Comparison of ENCODE assay signal across 6 cellular contexts in genomic region chr9:35756275-35756742, GRCh38. TPM values are rescaled to one million over a fixed set of nuclear protein-coding genes. Genes with fewer than 3 reads are reported as not detected.
DNase-seq lines count a peak whose midpoint lies in the region; ATAC-seq and TF ChIP-seq lines count a peak whose summit lies in the region.

No MANE protein-coding gene starts in this region.

- peak overlapping the region in 1 of 2 donors; percentile 91 for H3K27ac ChIP-seq in lung (ENCODE audit: low read depth in 1 of 2, low read length in 1 of 2)
- H3K27ac ChIP-seq in uterus: peak overlapping the region; percentile 75 to 86

- H3K27me3 ChIP-seq in lung (ENCODE audit: control insufficient read depth, insufficient read depth) (no peaks in the 10 kb centered on the region), uterus (no peaks in the 10 kb centered on the region)

- H3K4me1 ChIP-seq in lung (ENCODE audit: control insufficient read depth in 2 of 2, insufficient read depth in 2 of 2, low read length in 2 of 2) (peaks cover 0 to 14% of the 10 kb centered on the region in 2 donors), uterus (peaks cover 0 to 6% of the 10 kb centered on the region in 2 donors)

- DNase-seq in Right ventricle myocardium superior: peak; percentile 67
- DNase-seq in Right ventricle myocardium inferior (ENCODE audit: missing footprints): no peak
- DNase-seq in activated naive CD4-positive, alpha-beta T cell treated with Interleukin-2 at 50 U/mL for 16 hours: peak; percentile 81
- DNase-seq in lung (ENCODE audit: low spot score): peak; percentile 79
- DNase-seq in uterus: peak in 1 of 2 donors; percentile 61

- ATAC-seq in Right ventricle myocardium superior (ENCODE audit: poor library complexity): no peak
- no peak for ATAC-seq in Right ventricle myocardium inferior
- no peak for ATAC-seq in lung (ENCODE audit: insufficient read depth, low FRiP score)
- ATAC-seq in HG02840 (IDR thresholded peaks at IDR 0.05; ENCODE audit: low FRiP score, unreplicated experiment): no peak

- no peaks in the 10 kb centered on the region for H3K9me3 ChIP-seq in lung (ENCODE audit: control insufficient read depth in 2 of 2, insufficient read depth in 1 of 2, low read length in 1 of 2)
- no peaks in the 10 kb centered on the region for H3K9me3 ChIP-seq in uterus

- intact Hi-C loops in Right ventricle myocardium superior (cut with DNase I): no loop called here
- intact Hi-C loops in Right ventricle myocardium inferior (cut with DNase I): no loop called here
- intact Hi-C loops in uterus (cut with DNase I; ENCODE audit: low total_unique reads): no loop called here

- H3K36me3 ChIP-seq in lung (ENCODE audit: control insufficient read depth in 2 of 2, insufficient read depth in 2 of 2, low read length in 2 of 2): peaks cover 10 to 30% of the 10 kb centered on the region in 2 donors
- no peaks in the 10 kb centered on the region for H3K36me3 ChIP-seq in uterus

- TF ChIP-seq CTCF in lung (IDR thresholded peaks at IDR 0.05; ENCODE audit: control extremely low read depth, extremely low read depth) (no peak), uterus (IDR thresholded peaks at IDR 0.05) (peak in 2 of 4 experiments; percentile 65 to 69)

- peak overlapping the region; percentile 30 for H3K4me3 ChIP-seq in lung
- peak overlapping the region; percentile 41 to 54 for H3K4me3 ChIP-seq in uterus

- TF ChIP-seq POLR2A in uterus (IDR thresholded peaks at IDR 0.05): no peak

- WGBS in lung, 2 donors: 30 to 41% methylated on average over 10 of the region's 10 CpGs

RNA-seq across cellular contexts. Expression of gene MSMP, which starts 2.2 kb away (rescaled TPM):
- total RNA-seq in Right ventricle myocardium superior: not detected
- total RNA-seq in Right ventricle myocardium inferior: not detected
- 1 to 10 TPM in 1 of 2 donors, not detected in 1; 1.6 TPM for total RNA-seq in lung
- 1 to 10 TPM in 1 of 2 donors, under 1 TPM in 1; 0.62 to 1.2 TPM for polyA plus RNA-seq in lung
- total RNA-seq in uterus: not detected

RNA-seq across cellular contexts. Expression of gene RGP1, which starts 7.2 kb away (rescaled TPM):
- total RNA-seq in Right ventricle myocardium superior (28.5 TPM), Right ventricle myocardium inferior (29.0 TPM), lung (10 to 100 TPM; 13.0 to 33.2 TPM), uterus (10 to 100 TPM in 2 of 4 donors, 1 to 10 TPM in 2; 2.0 to 38.1 (median 10.3) TPM)
- 10 to 100 TPM; 11.7 to 12.9 TPM for polyA plus RNA-seq in lung

RNA-seq across cellular contexts. Expression of gene GBA2, which starts 7.3 kb away (rescaled TPM):
- total RNA-seq in Right ventricle myocardium superior (74.6 TPM), Right ventricle myocardium inferior (80.2 TPM), lung (10 to 100 TPM; 42.4 to 78.7 TPM), uterus (100 to 1,000 TPM in 1 of 4 donors, 10 to 100 TPM in 3; 26.9 to 104 (median 42.1) TPM)
- polyA plus RNA-seq in lung: 10 to 100 TPM; 44.2 to 48.2 TPM

RNA-seq across cellular contexts. Expression of gene CREB3, which starts 23.8 kb away (rescaled TPM):
- total RNA-seq in Right ventricle myocardium superior: 20.3 TPM
- total RNA-seq in Right ventricle myocardium inferior: 23.5 TPM
- total RNA-seq in lung: 10 to 100 TPM; 25.1 to 43.3 TPM
- polyA plus RNA-seq in lung: 10 to 100 TPM; 38.7 to 39.0 TPM
- total RNA-seq in uterus: 100 to 1,000 TPM in 1 of 4 donors, 10 to 100 TPM in 3; 30.5 to 105 (median 47.2) TPM

RNA-seq across cellular contexts. Expression of gene TLN1, which starts 24.3 kb away (rescaled TPM):
- 252 TPM for total RNA-seq in Right ventricle myocardium superior
- total RNA-seq in Right ventricle myocardium inferior: 255 TPM
- total RNA-seq in lung: 100 to 1,000 TPM; 206 to 501 TPM
- 100 to 1,000 TPM in 1 of 2 donors, 10 to 100 TPM in 1; 71.5 to 319 TPM for polyA plus RNA-seq in lung
- 100 to 1,000 TPM; 202 to 540 (median 281) TPM for total RNA-seq in uterus
